In the genomic region with DNA sequence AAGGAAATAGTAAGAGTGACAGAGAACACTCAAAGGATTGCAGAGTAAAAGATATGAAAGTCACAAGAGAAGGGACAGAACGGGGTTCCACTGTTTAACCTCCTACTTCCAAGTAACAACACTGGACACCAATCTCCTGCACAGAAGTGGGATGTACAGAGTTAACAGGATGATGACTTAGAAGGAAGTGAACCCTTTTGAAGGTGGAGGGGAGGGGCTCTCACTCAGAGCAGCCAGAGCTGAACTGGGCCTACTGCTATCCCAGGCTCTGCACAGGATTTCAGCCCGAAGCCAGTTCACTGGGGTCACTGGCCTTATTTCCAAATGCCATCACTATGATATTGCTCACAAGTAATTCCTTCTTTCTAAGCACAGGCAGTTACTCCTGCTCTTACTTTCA, we compare ENCODE assay signal across 10 cellular contexts.
DNase-seq lines count a peak whose midpoint lies in the region; ATAC-seq and TF ChIP-seq lines count a peak whose summit lies in the region.
"Had no signal": no experiment of that assay in that cellular context is flagged by ENCODE, and none has a peak within 500 bp of the region (broad histone marks: within the 10 kb centered on the region; RNA-seq: fewer than 3 reads in every experiment).

No MANE protein-coding gene starts in this region.

- H4K20me1 ChIP-seq in mammary epithelial cell (ENCODE audit: insufficient read depth, low read length), result no peaks in the 10 kb centered on the region

- POLR2A ChIA-PET in HEK293T (lab: Yijun Ruan, JAX), result no interaction called here

- H3K27me3 ChIP-seq in mammary epithelial cell (ENCODE audit: insufficient read depth, low read length) (no peaks in the 10 kb centered on the region), breast epithelium (no peaks in the 10 kb centered on the region), adrenal gland (no peaks in the 10 kb centered on the region)

- BruUV-seq in mammary epithelial cell (replicated peaks; lab: Mats Ljungman, UMichigan), result no TSS peak

- H3K9me3 ChIP-seq in mammary epithelial cell (replicated peaks; ENCODE audit: insufficient read depth, low read length) (no peaks in the 10 kb centered on the region), breast epithelium (no peaks in the 10 kb centered on the region), adrenal gland (replicated peaks in 1 of 3) (no peaks in the 10 kb centered on the region)

- in situ Hi-C loops in mammary epithelial cell (cut with MboI; ENCODE audit: low sequenced_read_pairs in 2 of 2), result no loop called here

- intact Hi-C loops in mammary epithelial cell (cut with micrococcal nuclease), result no loop called here
- intact Hi-C loops in breast epithelium (cut with DNase I; ENCODE audit: low total_unique reads), result no loop called here
- intact Hi-C loops in adrenal gland (cut with DNase I), result no loop called here

- H3K4me1 ChIP-seq in mammary epithelial cell (ENCODE audit: insufficient read depth, low read length) (peaks cover 48% of the 10 kb centered on the region), breast epithelium (peaks cover 4 to 15% of the 10 kb centered on the region in 2 donors), adrenal gland (replicated peaks in 1 of 2) (peaks cover 0 to 26% of the 10 kb centered on the region in 2 donors)

- WGBS in mammary epithelial cell (ENCODE audit: low coverage, missing lambda C conversion rate), result 6% methylated on average over 2 of the region's 2 CpGs
- WGBS in adrenal gland, 4 donors, result 17 to 20% (median 19%) methylated on average over 2 of the region's 2 CpGs

- TF ChIP-seq CTCF in mammary epithelial cell (conservative IDR thresholded peaks at IDR 0.05 in 1 of 2, IDR thresholded peaks at IDR 0.05 in 1 of 2; ENCODE audit: extremely low read depth in 1 of 2, insufficient read depth in 1 of 2, low read depth in 1 of 2, low read length in 2 of 2) (no peak), breast epithelium (IDR thresholded peaks at IDR 0.05) (no peak), adrenal gland (IDR thresholded peaks at IDR 0.05) (no peak)

- no peaks in the 10 kb centered on the region for H3K79me2 ChIP-seq in mammary epithelial cell (ENCODE audit: insufficient read depth, low read length)

- dilution Hi-C loops in mammary epithelial cell (cut with HindIII; ENCODE audit: low sequenced_read_pairs), result no loop called here

- H3K36me3 ChIP-seq in mammary epithelial cell (ENCODE audit: insufficient read depth, low read length) (no peaks in the 10 kb centered on the region), breast epithelium (no peaks in the 10 kb centered on the region), adrenal gland (replicated peaks in 1 of 2) (no peaks in the 10 kb centered on the region)

- no peak overlapping the region for H3K9ac ChIP-seq in mammary epithelial cell (ENCODE audit: insufficient read depth, low read length)

- TF ChIP-seq POLR2A in breast epithelium (IDR thresholded peaks at IDR 0.05) (no peak), adrenal gland (IDR thresholded peaks at IDR 0.05) (no peak)

- DNase-seq in mammary epithelial cell (peak; percentile 38), breast epithelium (ENCODE audit: low spot score in 2 of 2) (no peak), adrenal gland (peak; percentile 37 to 76 (median 54)), left lobe of liver (ENCODE audit: low spot score) (no peak), ureter (ENCODE audit: low spot score) (peak; percentile 51), HEK293T (ENCODE audit: extremely low spot score) (no peak), KG1 (lab: John Stamatoyannopoulos, UW) (no peak)
- DNase-seq: activated effector memory CD4-positive, alpha-beta T cell treated with Interleukin-2 at 50 U/mL for 16 hours; substantia nigra had no signal

- H3K4me3 ChIP-seq in mammary epithelial cell (replicated peaks in 1 of 3; ENCODE audit: insufficient read depth in 1 of 3, low read depth in 2 of 3, low read length in 3 of 3) (no peak overlapping the region), breast epithelium (no peak overlapping the region), adrenal gland (peak overlapping the region in 1 of 4 donors; percentile 5)

- no peak overlapping the region for H3K27ac ChIP-seq in mammary epithelial cell (ENCODE audit: insufficient read depth, low read depth, low read length)
- peak overlapping the region in 1 of 2 donors; percentile 65 for H3K27ac ChIP-seq in breast epithelium
- peak overlapping the region in 3 of 5 donors; percentile 15 to 81 (median 17) for H3K27ac ChIP-seq in adrenal gland

- ATAC-seq in left lobe of liver, result peak; percentile 75
- no peak for ATAC-seq in HG02885 (IDR thresholded peaks at IDR 0.05; ENCODE audit: poor library complexity, unreplicated experiment)

- peak overlapping the region; percentile 1 for H3K4me2 ChIP-seq in mammary epithelial cell (ENCODE audit: insufficient read depth, low read depth, low read length)

- CTCF ChIA-PET in mammary epithelial cell (lab: Charles Lee; ENCODE audit: low non-redundant PET) (no interaction called here), HEK293T (lab: Yijun Ruan, JAX) (no interaction called here)

- H2AFZ ChIP-seq in mammary epithelial cell (ENCODE audit: low read depth, low read length), result peak overlapping the region; percentile 75

TF ChIP-seq in HEK293T, 16 proteins besides CTCF, POLR2A, EP300 and RAD21:
- TF ChIP-seq ELF4 (IDR thresholded peaks at IDR 0.05) (no peak), FOXK2 (IDR thresholded peaks at IDR 0.05) (no peak), BHLHE40 (IDR thresholded peaks at IDR 0.05; ENCODE audit: borderline replicate concordance) (no peak), TARDBP (IDR thresholded peaks at IDR 0.05) (no peak), NFRKB (IDR thresholded peaks at IDR 0.05) (no peak), ARNT (IDR thresholded peaks at IDR 0.05) (no peak), SUZ12 (IDR thresholded peaks at IDR 0.05) (no peak), HDGF (IDR thresholded peaks at IDR 0.05; ENCODE audit: borderline replicate concordance) (no peak), SP1 (IDR thresholded peaks at IDR 0.05) (no peak), L3MBTL2 (conservative IDR thresholded peaks at IDR 0.05) (no peak)
- TF ChIP-seq, protein P1, sequence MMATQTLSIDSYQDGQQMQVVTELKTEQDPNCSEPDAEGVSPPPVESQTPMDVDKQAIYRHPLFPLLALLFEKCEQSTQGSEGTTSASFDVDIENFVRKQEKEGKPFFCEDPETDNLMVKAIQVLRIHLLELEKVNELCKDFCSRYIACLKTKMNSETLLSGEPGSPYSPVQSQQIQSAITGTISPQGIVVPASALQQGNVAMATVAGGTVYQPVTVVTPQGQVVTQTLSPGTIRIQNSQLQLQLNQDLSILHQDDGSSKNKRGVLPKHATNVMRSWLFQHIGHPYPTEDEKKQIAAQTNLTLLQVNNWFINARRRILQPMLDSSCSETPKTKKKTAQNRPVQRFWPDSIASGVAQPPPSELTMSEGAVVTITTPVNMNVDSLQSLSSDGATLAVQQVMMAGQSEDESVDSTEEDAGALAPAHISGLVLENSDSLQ (IDR thresholded peaks at IDR 0.05), result no peak

Comparison
In these comparisons a context has a peak if more than half of its experiments do, and no peak if none do; other contexts are left out.
1. DNase-seq: peak in mammary epithelial cell (single experiment), adrenal gland (7 of 7) and ureter (single experiment); none in breast epithelium (0 of 2), left lobe of liver (single experiment), HEK293T (single experiment) and KG1 (single experiment).